Comparison of ENCODE assay signal across 22 cellular contexts in genomic region chr12:26963413-26963812, GRCh38. TPM values are rescaled to one million over a fixed set of nuclear protein-coding genes. Genes with fewer than 3 reads are reported as not detected.
DNase-seq lines count a peak whose midpoint lies in the region; ATAC-seq, FAIRE-seq and TF ChIP-seq lines count a peak whose summit lies in the region.
"Had no signal": no experiment of that assay in that cellular context is flagged by ENCODE, and none has a peak within 500 bp of the region (broad histone marks: within the 10 kb centered on the region; RNA-seq: fewer than 3 reads in every experiment).

No MANE protein-coding gene starts in this region.

- ATAC-seq in HG02678 (IDR thresholded peaks at IDR 0.05; ENCODE audit: unreplicated experiment) (no peak), lower lobe of right lung (no peak)
- ATAC-seq: GM12878 had no signal

- no TSS peak for BruUV-seq in A673 (replicated peaks; lab: Mats Ljungman, UMichigan)

- intact Hi-C loops in A673 (cut with micrococcal nuclease; ENCODE audit: unreplicated experiment) = no loop called here
- intact Hi-C loops in lower lobe of right lung (cut with DNase I) = no loop called here

- H3K4me1 ChIP-seq in A673 (ENCODE audit: insufficient read depth, low read length, poor library complexity, severe bottlenecking) (no peaks in the 10 kb centered on the region), lower lobe of right lung (no peaks in the 10 kb centered on the region)
- H3K4me1 ChIP-seq: BLaER1 treated with 17β-estradiol and CSF1 and Interleukin-3, amounts not matched to agents 10 nM and 100 nM had no signal

- no peak overlapping the region for H3K4me3 ChIP-seq in fibroblast of mammary gland (ENCODE audit: control insufficient read depth, low read depth, low read length)
- no peak overlapping the region for H3K4me3 ChIP-seq in A673 (ENCODE audit: low read depth, low read length, poor library complexity, severe bottlenecking)
- no peak overlapping the region for H3K4me3 ChIP-seq in lower lobe of right lung
- H3K4me3 ChIP-seq: BLaER1 treated with 17β-estradiol and CSF1 and Interleukin-3, amounts not matched to agents 10 nM and 100 nM; GM12878; PC-9 had no signal

- CTCF ChIA-PET in A673 (lab: Charles Lee) = no interaction called here

- H3K36me3 ChIP-seq in A673 (ENCODE audit: insufficient read depth, low read length, poor library complexity, severe bottlenecking) = peaks cover 18% of the 10 kb centered on the region
- peaks cover 85% of the 10 kb centered on the region for H3K36me3 ChIP-seq in lower lobe of right lung

- POLR2A ChIA-PET in A673 (lab: Charles Lee; ENCODE audit: low non-redundant PET) = no interaction called here

- H3K9me3 ChIP-seq in A673 (ENCODE audit: low read depth, low read length, poor library complexity, severe bottlenecking) (no peaks in the 10 kb centered on the region), lower lobe of right lung (no peaks in the 10 kb centered on the region)
- H3K9me3 ChIP-seq: BLaER1 treated with 17β-estradiol and CSF1 and Interleukin-3, amounts not matched to agents 10 nM and 100 nM had no signal

- TF ChIP-seq CTCF in fibroblast of mammary gland (conservative IDR thresholded peaks at IDR 0.05; ENCODE audit: control insufficient read depth, insufficient read depth, low read depth, low read length) = no peak
- TF ChIP-seq CTCF in A673 (conservative IDR thresholded peaks at IDR 0.05; ENCODE audit: low read depth, low read length) = no peak
- TF ChIP-seq CTCF in lower lobe of right lung (IDR thresholded peaks at IDR 0.05) = no peak

- H3K27me3 ChIP-seq in A673 (replicated peaks; ENCODE audit: insufficient read depth, low read depth, low read length, poor library complexity) = no peaks in the 10 kb centered on the region
- no peaks in the 10 kb centered on the region for H3K27me3 ChIP-seq in lower lobe of right lung (ENCODE audit: low read depth)
- H3K27me3 ChIP-seq: BLaER1 treated with 17β-estradiol and CSF1 and Interleukin-3, amounts not matched to agents 10 nM and 100 nM had no signal

- H3K27ac ChIP-seq in A673 (ENCODE audit: low read depth, low read length, poor library complexity, severe bottlenecking) (no peak overlapping the region), lower lobe of right lung (no peak overlapping the region)
- H3K27ac ChIP-seq: 22Rv1; BLaER1 treated with 17β-estradiol and CSF1 and Interleukin-3, amounts not matched to agents 10 nM and 100 nM; PC-9 had no signal

- DNase-seq in NOMO-1 treated with DMSO at 0.1 percent for 48 hours (lab: John Stamatoyannopoulos, UW; ENCODE audit: unreplicated experiment) (peak; percentile 6), NOMO-1 treated with dmso at 0.1 percent for 144 hours (lab: John Stamatoyannopoulos, UW; ENCODE audit: unreplicated experiment) (no peak), OCI-M1 (lab: John Stamatoyannopoulos, UW) (peak; percentile 61), fibroblast of mammary gland (ENCODE audit: low read depth) (peak; percentile 26), A673 (ENCODE audit: low spot score) (no peak), lower lobe of right lung (no peak)
- DNase-seq: DND-41; GDM1; Karpas-422; MM.1S; NCI-H1436; NCI-H2029; NCI-H2171; NCI-H446 treated with DMSO at 0.1 percent for 48 hours; NK-92 treated with Interleukin-12 subunit alpha and Interleukin-12 subunit beta, amount 100 ng/mL, for 24 hours; PC-9 had no signal

- peak; percentile 31 for FAIRE-seq in G401.6 (lab: Jason Lieb, UNC)
- FAIRE-seq: GM12878, H1 had no signal

RNA-seq across cellular contexts. Expression of gene FGFR1OP2, which starts 25.1 kb away (rescaled TPM):
- total RNA-seq in A673 (2021) (40.3 and 42.3 TPM in 2 replicates), lower lobe of right lung (55.2 TPM)

RNA-seq across cellular contexts. Expression of gene INTS13, which starts 25.6 kb away (rescaled TPM):
- total RNA-seq in A673 (2021) (39.9 and 51.0 TPM in 2 replicates), lower lobe of right lung (14.1 TPM)

RNA-seq across cellular contexts. Expression of gene TM7SF3, which starts 50.8 kb away (rescaled TPM):
- total RNA-seq in A673 (2021) (51.1 and 53.5 TPM in 2 replicates), lower lobe of right lung (70.9 TPM)

RNA-seq across cellular contexts. Expression of gene MED21, which starts 58.9 kb away (rescaled TPM):
- total RNA-seq in A673 (2021) = 49.0 and 49.6 TPM in 2 replicates
- 90.3 TPM for total RNA-seq in lower lobe of right lung

Comparison
In these comparisons a context has a peak if more than half of its experiments do, and no peak if none do; other contexts are left out.
1. DNase-seq: peak in NOMO-1 treated with DMSO at 0.1 percent for 48 hours (single experiment), OCI-M1 (single experiment) and fibroblast of mammary gland (single experiment); none in NOMO-1 treated with dmso at 0.1 percent for 144 hours (single experiment), A673 (single experiment) and lower lobe of right lung (single experiment).